13 cellular contexts compared by ENCODE assay signal in the genomic region with DNA sequence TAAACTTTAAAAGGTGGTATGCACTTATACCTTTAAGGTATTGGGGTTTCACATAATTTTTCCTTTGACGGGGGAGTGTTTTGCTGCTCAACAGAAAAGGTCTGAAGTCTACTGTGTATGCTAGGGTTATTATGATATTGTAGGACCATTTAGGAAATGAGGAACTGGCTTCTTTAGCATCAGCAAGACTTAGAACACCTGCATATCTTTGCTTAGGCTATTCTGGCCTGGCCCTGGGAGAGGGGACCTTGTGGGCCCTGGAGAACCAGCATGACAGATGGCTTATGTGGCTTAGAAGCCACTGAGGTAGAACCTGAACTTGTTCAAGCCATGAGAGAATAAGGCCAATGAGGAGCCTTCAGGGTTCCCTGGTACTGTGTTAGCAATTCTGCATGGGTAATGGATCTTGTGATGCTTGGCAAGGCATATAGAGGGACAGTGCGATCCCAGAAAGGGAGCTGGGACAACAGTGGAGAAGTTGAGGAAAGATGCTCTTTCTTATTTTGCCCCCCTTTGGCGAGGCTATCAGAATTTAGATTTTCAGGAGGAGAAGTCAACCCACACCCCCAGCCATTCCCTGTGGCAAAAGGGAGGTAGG. TPM values are rescaled to one million over a fixed set of nuclear protein-coding genes. Genes with fewer than 3 reads are reported as not detected.
A peak's percentile ranks its signal among the peaks of the same experiment; 100 is the strongest.
DNase-seq lines count a peak whose midpoint lies in the region; ATAC-seq and TF ChIP-seq lines count a peak whose summit lies in the region.
"Had no signal": no experiment of that assay in that cellular context is flagged by ENCODE, and none has a peak within 500 bp of the region (broad histone marks: within the 10 kb centered on the region; RNA-seq: fewer than 3 reads in every experiment).

No MANE protein-coding gene starts in this region.

- CTCF ChIA-PET in activated CD4-positive, alpha-beta memory T cell treated with anti-CD3 and anti-CD28 coated beads for 36 hours (lab: Charles Lee) = no interaction called here

- TF ChIP-seq CTCF in heart left ventricle (IDR thresholded peaks at IDR 0.05) = no peak
- TF ChIP-seq CTCF in tibial nerve (IDR thresholded peaks at IDR 0.05) = no peak
- no peak for TF ChIP-seq CTCF in ascending aorta (IDR thresholded peaks at IDR 0.05)

- peak overlapping the region; percentile 97 for H3K27ac Mint-ChIP-seq in activated CD4-positive, alpha-beta memory T cell treated with anti-CD3 and anti-CD28 coated beads for 36 hours
- H3K27ac Mint-ChIP-seq in immature natural killer cell = peak overlapping the region in 4 of 6 donors; percentile 26 to 99 (median 82)

- H3K9me3 ChIP-seq in heart left ventricle = no peaks in the 10 kb centered on the region
- H3K9me3 ChIP-seq in tibial nerve = no peaks in the 10 kb centered on the region
- no peaks in the 10 kb centered on the region for H3K9me3 ChIP-seq in ascending aorta
- H3K9me3 ChIP-seq: BE2C, colonic mucosa had no signal

- POLR2A ChIA-PET in activated CD4-positive, alpha-beta memory T cell treated with anti-CD3 and anti-CD28 coated beads for 36 hours (lab: Charles Lee) = interaction anchor here (0.8 to 4.2 kb wide), 2 partner anchors 36 to 191 kb away, joined by 3 to 40 read pairs; no protein-coding TSS in a partner anchor

- peaks cover 0 to 20% (median 8%) of the 10 kb centered on the region in 9 donors for H3K27me3 ChIP-seq in heart left ventricle
- H3K27me3 ChIP-seq in tibial nerve = no peaks in the 10 kb centered on the region
- H3K27me3 ChIP-seq in ascending aorta = no peaks in the 10 kb centered on the region

- H3K36me3 Mint-ChIP-seq in activated CD4-positive, alpha-beta memory T cell treated with anti-CD3 and anti-CD28 coated beads for 36 hours = peaks cover 50% of the 10 kb centered on the region
- H3K36me3 Mint-ChIP-seq in immature natural killer cell = peaks cover 0 to 4% (median 3%) of the 10 kb centered on the region in 3 donors

- ATAC-seq in heart left ventricle (no peak), Right ventricle myocardium inferior (no peak), GM19328 (IDR thresholded peaks at IDR 0.05; ENCODE audit: unreplicated experiment) (no peak)

- intact Hi-C loops in heart left ventricle (cut with DNase I) (loop anchor here in 4 of 10 donors (5.0 to 10.0 kb wide), 4 partner anchors 83 to 186 kb away; no protein-coding TSS in a partner anchor), Right ventricle myocardium inferior (cut with DNase I) (no loop called here), ascending aorta (cut with DNase I) (no loop called here)
- intact Hi-C loops in activated CD4-positive, alpha-beta memory T cell treated with anti-CD3 and anti-CD28 coated beads for 36 hours (cut with micrococcal nuclease) = loop anchor here (5.0 to 10.0 kb wide), 3 partner anchors 456 to 933 kb away; no protein-coding TSS in a partner anchor

- peaks cover 0 to 83% (median 25%) of the 10 kb centered on the region in 12 donors for H3K4me1 ChIP-seq in heart left ventricle
- H3K4me1 ChIP-seq in tibial nerve = peaks cover 0 to 60% (median 28%) of the 10 kb centered on the region in 4 donors
- peaks cover 0 to 42% of the 10 kb centered on the region in 2 donors for H3K4me1 ChIP-seq in ascending aorta
- H3K4me1 ChIP-seq: BE2C, colonic mucosa had no signal

- H3K9me3 Mint-ChIP-seq in activated CD4-positive, alpha-beta memory T cell treated with anti-CD3 and anti-CD28 coated beads for 36 hours = no peaks in the 10 kb centered on the region
- H3K9me3 Mint-ChIP-seq in immature natural killer cell = peaks cover 0 to 1% (median 0%) of the 10 kb centered on the region in 6 donors

- WGBS in heart left ventricle, 4 donors = 70 to 85% (median 78%) methylated on average over 3 of the region's 3 CpGs
- WGBS in tibial nerve, 2 donors = 83 to 84% methylated on average over 3 of the region's 3 CpGs

- peaks cover 78% of the 10 kb centered on the region for H3K4me1 Mint-ChIP-seq in activated CD4-positive, alpha-beta memory T cell treated with anti-CD3 and anti-CD28 coated beads for 36 hours (ENCODE audit: low read depth)
- peaks cover 68 to 83% of the 10 kb centered on the region in 2 donors for H3K4me1 Mint-ChIP-seq in immature natural killer cell

- TF ChIP-seq POLR2A in heart left ventricle (IDR thresholded peaks at IDR 0.05) = no peak
- TF ChIP-seq POLR2A in tibial nerve (IDR thresholded peaks at IDR 0.05) = no peak

- H3K27me3 Mint-ChIP-seq in activated CD4-positive, alpha-beta memory T cell treated with anti-CD3 and anti-CD28 coated beads for 36 hours = peaks cover 1% of the 10 kb centered on the region
- peaks cover 25 to 35% (median 27%) of the 10 kb centered on the region in 3 donors for H3K27me3 Mint-ChIP-seq in immature natural killer cell (ENCODE audit: low read depth in 3 of 3)

- H3K27ac ChIP-seq in heart left ventricle (peak overlapping the region in 11 of 12 donors; percentile 8 to 90 (median 77)), tibial nerve (peak overlapping the region; percentile 79 to 92 (median 85)), ascending aorta (no peak overlapping the region)
- H3K27ac ChIP-seq: colonic mucosa, WERI-Rb-1 had no signal

- H3K4me3 ChIP-seq in heart left ventricle = peak overlapping the region in 11 of 12 donors; percentile 12 to 92 (median 75)
- peak overlapping the region; percentile 67 to 70 (median 68) for H3K4me3 ChIP-seq in tibial nerve
- H3K4me3 ChIP-seq in ascending aorta = no peak overlapping the region
- H3K4me3 ChIP-seq: colonic mucosa had no signal

- peak in 1 of 2 donors; percentile 49 for TF ChIP-seq EP300 in tibial nerve (IDR thresholded peaks at IDR 0.05)

- H3K36me3 ChIP-seq in heart left ventricle = peaks cover 0 to 49% (median 8%) of the 10 kb centered on the region in 9 donors
- peaks cover 0 to 64% (median 10%) of the 10 kb centered on the region in 3 donors for H3K36me3 ChIP-seq in tibial nerve
- peaks cover 0 to 41% of the 10 kb centered on the region in 2 donors for H3K36me3 ChIP-seq in ascending aorta
- H3K36me3 ChIP-seq: BE2C, colonic mucosa, WERI-Rb-1 had no signal

- peak overlapping the region; percentile 72 for H3K4me3 Mint-ChIP-seq in activated CD4-positive, alpha-beta memory T cell treated with anti-CD3 and anti-CD28 coated beads for 36 hours
- H3K4me3 Mint-ChIP-seq in immature natural killer cell = peak overlapping the region in 1 of 5 donors; percentile 36

- DNase-seq in heart left ventricle (no peak), Right ventricle myocardium inferior (ENCODE audit: missing footprints) (no peak), immature natural killer cell (no peak), tibial nerve (ENCODE audit: low spot score in 2 of 2) (no peak), UCSD-AML1 (lab: John Stamatoyannopoulos, UW; ENCODE audit: unreplicated experiment) (no peak), ascending aorta (ENCODE audit: low spot score in 2 of 2) (no peak)
- DNase-seq in activated CD4-positive, alpha-beta memory T cell treated with anti-CD3 and anti-CD28 coated beads for 36 hours = no peak
- DNase-seq: activated gamma-delta T cell treated with Interleukin-2 at 50 U/mL for 16 hours, BE2C, colonic mucosa, WERI-Rb-1 had no signal

RNA-seq across cellular contexts. Expression of a gene that starts 4.3 kb away (rescaled TPM):
- 100 to 1,000 TPM in 2 of 9 donors, 10 to 100 TPM in 7; 22.9 to 228 (median 45.9) TPM for total RNA-seq in heart left ventricle
- polyA plus RNA-seq in heart left ventricle = 10 to 100 TPM; 48.9 to 57.7 TPM
- total RNA-seq in Right ventricle myocardium inferior = 41.4 TPM
- total RNA-seq in activated CD4-positive, alpha-beta memory T cell treated with anti-CD3 and anti-CD28 coated beads for 36 hours = 10 to 100 TPM; 94.8 to 96.8 TPM
- 1 to 10 TPM; 4.5 to 8.5 (median 7.7) TPM for polyA plus RNA-seq in immature natural killer cell
- 1,000 to 10,000 TPM in 1 of 4 donors, 100 to 1,000 TPM in 3; 476 to 1,295 (median 830) TPM for total RNA-seq in tibial nerve
- 184 TPM for total RNA-seq in ascending aorta
- polyA plus RNA-seq: neural cell had no signal

Comparison
In these comparisons a context has a peak if more than half of its experiments do, and no peak if none do; other contexts are left out.
1. H3K27ac ChIP-seq: peak in heart left ventricle (11 of 12) and tibial nerve (4 of 4); none in ascending aorta (0 of 2).
2. H3K4me3 ChIP-seq: peak in heart left ventricle (11 of 12) and tibial nerve (4 of 4); none in ascending aorta (0 of 2).